1 cellular context compared by ENCODE assay signal in the genomic region with DNA sequence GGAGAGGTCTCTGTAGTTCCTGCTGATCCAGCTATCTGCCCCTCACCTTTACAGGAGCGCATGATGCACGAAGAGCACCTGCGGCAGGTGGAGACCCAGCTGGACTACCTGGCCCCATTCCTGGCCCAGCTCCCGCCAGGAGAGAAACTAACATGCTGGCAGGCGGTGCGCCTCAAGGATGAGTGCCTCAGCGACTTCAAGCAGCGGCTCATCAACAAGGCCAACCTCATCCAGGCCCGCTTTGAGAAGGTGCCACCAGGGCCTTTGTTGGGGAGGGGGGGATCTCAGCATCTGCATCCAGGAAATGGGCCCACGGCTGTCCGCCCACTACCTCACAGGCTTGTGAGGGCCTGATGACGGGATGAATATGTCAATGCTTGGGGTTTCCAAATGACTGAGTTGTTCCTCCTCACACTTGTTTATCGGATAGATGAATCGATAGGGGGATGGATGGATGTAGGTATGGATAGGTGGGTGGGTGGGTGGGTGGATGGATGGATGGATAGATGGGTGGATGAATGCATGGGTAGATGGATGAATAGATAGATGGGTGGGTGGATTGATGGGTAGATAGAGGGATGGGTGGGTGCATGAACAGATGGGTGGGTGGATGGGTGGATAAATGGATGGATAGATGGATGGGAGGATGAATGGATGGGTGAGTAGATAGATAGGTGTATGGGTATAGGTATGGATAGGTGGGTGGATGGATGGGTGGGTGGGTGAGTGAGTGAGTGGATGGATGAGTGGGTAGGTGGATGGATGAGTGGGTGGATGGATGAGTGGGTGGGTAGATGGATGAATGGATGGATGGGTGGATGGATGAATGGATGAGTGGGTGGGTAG.
TF ChIP-seq lines count a peak whose summit lies in the region.

No MANE protein-coding gene starts in this region.

TF ChIP-seq in HEK293, 187 proteins besides CTCF, POLR2A, EP300 and RAD21:
- TF ChIP-seq EGR2 (tag by site-specific recombination; IDR thresholded peaks at IDR 0.05; ENCODE audit: low read depth) (peak; percentile 98; the same call in 1 of the 2 replicates), ZNF585B (tag by site-specific recombination; IDR thresholded peaks at IDR 0.05) (no peak), ZBTB17 (tag by site-specific recombination; IDR thresholded peaks at IDR 0.05) (peak; percentile 37; the same call in 1 of the 2 replicates), SCRT1 (tag by site-specific recombination; IDR thresholded peaks at IDR 0.05; ENCODE audit: borderline replicate concordance) (no peak), ZNF768 (tag by site-specific recombination; IDR thresholded peaks at IDR 0.05) (no peak), ZNF366 (tag by site-specific recombination; conservative IDR thresholded peaks at IDR 0.05) (peak; percentile 61), ZNF155 (tag by site-specific recombination; IDR thresholded peaks at IDR 0.05) (no peak), GLIS1 (tag by site-specific recombination; IDR thresholded peaks at IDR 0.05) (no peak)
- TF ChIP-seq, protein P1, sequence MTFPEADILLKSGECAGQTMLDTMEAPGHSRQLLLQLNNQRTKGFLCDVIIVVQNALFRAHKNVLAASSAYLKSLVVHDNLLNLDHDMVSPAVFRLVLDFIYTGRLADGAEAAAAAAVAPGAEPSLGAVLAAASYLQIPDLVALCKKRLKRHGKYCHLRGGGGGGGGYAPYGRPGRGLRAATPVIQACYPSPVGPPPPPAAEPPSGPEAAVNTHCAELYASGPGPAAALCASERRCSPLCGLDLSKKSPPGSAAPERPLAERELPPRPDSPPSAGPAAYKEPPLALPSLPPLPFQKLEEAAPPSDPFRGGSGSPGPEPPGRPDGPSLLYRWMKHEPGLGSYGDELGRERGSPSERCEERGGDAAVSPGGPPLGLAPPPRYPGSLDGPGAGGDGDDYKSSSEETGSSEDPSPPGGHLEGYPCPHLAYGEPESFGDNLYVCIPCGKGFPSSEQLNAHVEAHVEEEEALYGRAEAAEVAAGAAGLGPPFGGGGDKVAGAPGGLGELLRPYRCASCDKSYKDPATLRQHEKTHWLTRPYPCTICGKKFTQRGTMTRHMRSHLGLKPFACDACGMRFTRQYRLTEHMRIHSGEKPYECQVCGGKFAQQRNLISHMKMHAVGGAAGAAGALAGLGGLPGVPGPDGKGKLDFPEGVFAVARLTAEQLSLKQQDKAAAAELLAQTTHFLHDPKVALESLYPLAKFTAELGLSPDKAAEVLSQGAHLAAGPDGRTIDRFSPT (tag by site-specific recombination; IDR thresholded peaks at IDR 0.05) = no peak
